8 cellular contexts compared by ENCODE assay signal in genomic region chr1:24642481-24643361, GRCh38.
A peak's percentile ranks its signal among the peaks of the same experiment; 100 is the strongest.
DNase-seq lines count a peak whose midpoint lies in the region; ATAC-seq lines count a peak whose summit lies in the region.

TSS of gene SRRM1 (plus strand) at chr1:24643302. CDS start at chr1:24643327, 25 bp downstream.

- DNase-seq in C1 segment of cervical spinal cord (lab: John Stamatoyannopoulos, UW) (peak; percentile 95 to 100 (median 99)), NCI-H748 (lab: John Stamatoyannopoulos, UW; ENCODE audit: unreplicated experiment) (peak; percentile 99), dedifferentiated amniotic fluid mesenchymal stem cell (ENCODE audit: extremely low spot score) (peak; percentile 100), left kidney (ENCODE audit: low read depth, low spot score) (peak; percentile 100)
- peak; percentile 97 for DNase-seq in activated CD4-positive, alpha-beta T cell treated with anti-CD3 and anti-CD28 coated beads, Interleukin-2, amount 50 U/mL, for 1 hour
- peak; percentile 97 to 98 for DNase-seq in stimulated activated CD4-positive, alpha-beta T cell treated with anti-CD3 and anti-CD28 coated beads, Interleukin-2, amount 100 ng/mL, for 24 hours

- peak; percentile 87 for ATAC-seq in GM19328 (IDR thresholded peaks at IDR 0.05; ENCODE audit: unreplicated experiment)
- ATAC-seq in HG03520 (IDR thresholded peaks at IDR 0.05; ENCODE audit: unreplicated experiment): peak; percentile 84

Comparison
In these comparisons a context has a peak if more than half of its experiments do, and no peak if none do; other contexts are left out.
1. Peak in every context shown above with its lines: DNase-seq and ATAC-seq.